ENCODE assay signal across 2 cellular contexts in genomic region chr3:138127636-138128365, GRCh38.
TF ChIP-seq lines count a peak whose summit lies in the region.

No MANE protein-coding gene starts in this region.

TF ChIP-seq in SK-N-SH treated with all-trans-retinoic acid at 6 μM for 48 hours, 23 proteins besides CTCF, POLR2A, EP300 and RAD21:
- TF ChIP-seq PATZ1 (CRISPR knock-in tag; IDR thresholded peaks at IDR 0.05; ENCODE audit: borderline replicate concordance) (peak; percentile 48; the same call in 1 of the 2 replicates), ZNF8 (CRISPR knock-in tag; IDR thresholded peaks at IDR 0.05) (peak; percentile 37; the same call in 1 of the 2 replicates), GLIS3 (CRISPR knock-in tag; IDR thresholded peaks at IDR 0.05) (no peak), ISL1 (CRISPR knock-in tag; IDR thresholded peaks at IDR 0.05) (peak; percentile 71)

TF ChIP-seq in SK-N-SH, 30 proteins besides CTCF, POLR2A, EP300 and RAD21:
- TF ChIP-seq EZH2phosphoT487 (IDR thresholded peaks at IDR 0.05; ENCODE audit: borderline replicate concordance, low read depth) (no peak), TAF1 (IDR thresholded peaks at IDR 0.05; ENCODE audit: borderline replicate concordance, low read depth, low read length) (no peak), CHD2 (IDR thresholded peaks at IDR 0.05; ENCODE audit: low read length, partially characterized antibody) (no peak), NRF1 (IDR thresholded peaks at IDR 0.05; ENCODE audit: low read depth, low read length) (no peak), SIN3A (IDR thresholded peaks at IDR 0.05; ENCODE audit: borderline replicate concordance, low read depth, low read length) (no peak), YY1 (IDR thresholded peaks at IDR 0.05; ENCODE audit: low read depth) (no peak), FOXJ3 (CRISPR knock-in tag; IDR thresholded peaks at IDR 0.05) (no peak)
